Comparison of ENCODE assay signal across 11 cellular contexts in the genomic region with DNA sequence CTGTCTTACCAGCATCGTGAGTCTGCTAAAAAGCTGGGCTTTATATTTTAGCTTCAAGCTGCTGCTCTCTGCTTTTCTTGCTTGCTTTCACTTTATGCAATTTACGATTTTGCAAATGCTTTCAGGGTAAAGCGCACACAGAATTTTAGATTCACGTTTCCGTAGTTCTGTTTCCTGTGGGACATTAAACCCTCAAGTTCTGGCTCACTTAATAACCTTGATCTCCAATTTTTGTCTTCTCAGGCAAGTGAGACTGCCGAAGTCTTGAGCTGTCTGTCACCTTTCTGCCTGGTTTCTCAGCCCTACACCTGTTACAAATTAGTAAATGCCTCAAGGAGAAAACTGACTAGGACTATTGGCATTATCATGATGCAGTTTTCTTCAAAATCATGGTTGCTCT.
DNase-seq lines count a peak whose midpoint lies in the region; ATAC-seq and TF ChIP-seq lines count a peak whose summit lies in the region.
"Had no signal": no experiment of that assay in that cellular context is flagged by ENCODE, and none has a peak within 500 bp of the region (broad histone marks: within the 10 kb centered on the region; RNA-seq: fewer than 3 reads in every experiment).

No MANE protein-coding gene starts in this region.

- H3K79me1 ChIP-seq in mesendoderm (ENCODE audit: low read length) = no peaks in the 10 kb centered on the region

- no peak overlapping the region for H4K5ac ChIP-seq in mesendoderm (ENCODE audit: low read length)

- no peak overlapping the region for H2AK5ac ChIP-seq in mesendoderm (ENCODE audit: low read length)

- H3K27ac ChIP-seq in right atrium auricular region (peak overlapping the region; percentile 32 to 92), mesendoderm (ENCODE audit: low read depth, low read length) (no peak overlapping the region), uterus (peak overlapping the region; percentile 71 to 80), foreskin keratinocyte (no peak overlapping the region)
- H3K27ac ChIP-seq: neural progenitor cell had no signal

- no peaks in the 10 kb centered on the region for H3K79me2 ChIP-seq in mesendoderm (ENCODE audit: control insufficient read depth, insufficient read depth, low read length)

- H3K4me2 ChIP-seq in mesendoderm (ENCODE audit: low read length) = no peak overlapping the region
- H3K4me2 ChIP-seq: neural progenitor cell had no signal

- H2BK15ac ChIP-seq in mesendoderm (replicated peaks; ENCODE audit: low read depth) = no peak overlapping the region

- H3K36me3 Mint-ChIP-seq in activated CD8-positive, alpha-beta T cell treated with anti-CD3 and anti-CD28 coated beads, Interleukin-2, amount 10 ng/mL, durations not matched to agents 7 days and 5 days (ENCODE audit: low read depth) = no peaks in the 10 kb centered on the region
- H3K36me3 Mint-ChIP-seq: neural progenitor cell had no signal

- TF ChIP-seq CTCF in right atrium auricular region (IDR thresholded peaks at IDR 0.05) (no peak), uterus (IDR thresholded peaks at IDR 0.05) (no peak), foreskin keratinocyte (conservative IDR thresholded peaks at IDR 0.05) (no peak)

- no peak overlapping the region for H2BK120ac ChIP-seq in mesendoderm (ENCODE audit: low read depth, low read length)

- no peak overlapping the region for H3K4me3 ChIP-seq in right atrium auricular region
- no peak overlapping the region for H3K4me3 ChIP-seq in mesendoderm (ENCODE audit: low read length)
- H3K4me3 ChIP-seq in uterus = peak overlapping the region; percentile 7 to 17
- H3K4me3 ChIP-seq: neural progenitor cell had no signal

- peak overlapping the region; percentile 75 for H3K18ac ChIP-seq in mesendoderm (ENCODE audit: low read length)

- H3K4me3 Mint-ChIP-seq in activated CD8-positive, alpha-beta T cell treated with anti-CD3 and anti-CD28 coated beads, Interleukin-2, amount 10 ng/mL, durations not matched to agents 7 days and 5 days = peak overlapping the region; percentile 65
- H3K4me3 Mint-ChIP-seq: neural progenitor cell had no signal

- no peak overlapping the region for H3K23ac ChIP-seq in mesendoderm (ENCODE audit: low read length)

- intact Hi-C loops in Right ventricle myocardium inferior (cut with DNase I) (no loop called here), uterus (cut with DNase I; ENCODE audit: low total_unique reads) (no loop called here)

- CTCF ChIA-PET in activated CD8-positive, alpha-beta T cell treated with anti-CD3 and anti-CD28 coated beads, Interleukin-2, amount 10 ng/mL, durations not matched to agents 7 days and 5 days (lab: Charles Lee) = interaction anchor here (0.9 to 1.8 kb wide), 6 partner anchors 13 to 266 kb away, joined by 3 to 10 read pairs (median 3); partner anchors contain the start of gene TGFBR2

- no peak overlapping the region for H2BK5ac ChIP-seq in mesendoderm (ENCODE audit: low read length)

- H3K4me1 Mint-ChIP-seq in activated CD8-positive, alpha-beta T cell treated with anti-CD3 and anti-CD28 coated beads, Interleukin-2, amount 10 ng/mL, durations not matched to agents 7 days and 5 days (ENCODE audit: low read depth) = peaks cover 27% of the 10 kb centered on the region

- no peak overlapping the region for H4K8ac ChIP-seq in mesendoderm (ENCODE audit: low read depth, low read length)

- no peak overlapping the region for H3K4ac ChIP-seq in mesendoderm (ENCODE audit: low read depth, low read length)

- H3K9me3 ChIP-seq in right atrium auricular region (no peaks in the 10 kb centered on the region), uterus (no peaks in the 10 kb centered on the region)
- H3K9me3 ChIP-seq: Caco-2 had no signal

- no peak overlapping the region for H3K56ac ChIP-seq in mesendoderm (ENCODE audit: low read length)

- H3K27ac Mint-ChIP-seq in activated CD8-positive, alpha-beta T cell treated with anti-CD3 and anti-CD28 coated beads, Interleukin-2, amount 10 ng/mL, durations not matched to agents 7 days and 5 days = peak overlapping the region; percentile 72
- H3K27ac Mint-ChIP-seq: neural progenitor cell had no signal

- H3K27me3 ChIP-seq in right atrium auricular region = no peaks in the 10 kb centered on the region
- H3K27me3 ChIP-seq in mesendoderm (ENCODE audit: insufficient read depth, low read length, poor library complexity) = no peaks in the 10 kb centered on the region
- no peaks in the 10 kb centered on the region for H3K27me3 ChIP-seq in uterus
- H3K27me3 ChIP-seq in foreskin keratinocyte = no peaks in the 10 kb centered on the region
- H3K27me3 ChIP-seq: dorsolateral prefrontal cortex, neural progenitor cell had no signal

- POLR2A ChIA-PET in activated CD8-positive, alpha-beta T cell treated with anti-CD3 and anti-CD28 coated beads, Interleukin-2, amount 10 ng/mL, durations not matched to agents 7 days and 5 days (lab: Charles Lee) = interaction anchor here (0.8 to 1.6 kb wide), 2 partner anchors 170 to 177 kb away, joined by 3 read pairs; partner anchors contain the start of gene TGFBR2

- ATAC-seq in Right ventricle myocardium inferior (no peak), foreskin keratinocyte (no peak)
- peak; percentile 55 for ATAC-seq in activated CD8-positive, alpha-beta T cell treated with anti-CD3 and anti-CD28 coated beads, Interleukin-2, amount 10 ng/mL, durations not matched to agents 7 days and 5 days

- H3K9ac ChIP-seq in mesendoderm (ENCODE audit: low read length) = no peak overlapping the region
- H3K9ac ChIP-seq: neural progenitor cell had no signal

- peaks cover 0 to 29% of the 10 kb centered on the region in 2 donors for H3K4me1 ChIP-seq in right atrium auricular region
- H3K4me1 ChIP-seq in mesendoderm (ENCODE audit: control insufficient read depth, low read depth, low read length) = peaks cover 6% of the 10 kb centered on the region
- H3K4me1 ChIP-seq in uterus = no peaks in the 10 kb centered on the region
- H3K4me1 ChIP-seq in foreskin keratinocyte = no peaks in the 10 kb centered on the region

- WGBS in mesendoderm (ENCODE audit: extremely low coverage, insufficient coverage, low lambda C conversion rate) = no CpG with 5 or more reads among the region's 6 CpGs

- H3K36me3 ChIP-seq in right atrium auricular region (no peaks in the 10 kb centered on the region), mesendoderm (ENCODE audit: control insufficient read depth, insufficient read depth, low read length) (no peaks in the 10 kb centered on the region), uterus (no peaks in the 10 kb centered on the region)
- H3K36me3 ChIP-seq: neural progenitor cell had no signal

- H3K27me3 Mint-ChIP-seq in activated CD8-positive, alpha-beta T cell treated with anti-CD3 and anti-CD28 coated beads, Interleukin-2, amount 10 ng/mL, durations not matched to agents 7 days and 5 days (ENCODE audit: low read depth) = no peaks in the 10 kb centered on the region

- TF ChIP-seq POLR2A in uterus (IDR thresholded peaks at IDR 0.05) = no peak

- DNase-seq in right atrium auricular region (ENCODE audit: low spot score) (no peak), Right ventricle myocardium inferior (ENCODE audit: missing footprints) (no peak), mesendoderm (peak; percentile 6), uterus (no peak), foreskin keratinocyte (no peak), kidney glomerular epithelial cell (lab: John Stamatoyannopoulos, UW) (no peak)
- peak; percentile 23 for DNase-seq in activated CD8-positive, alpha-beta T cell treated with anti-CD3 and anti-CD28 coated beads, Interleukin-2, amount 10 ng/mL, durations not matched to agents 7 days and 5 days
- no peak for DNase-seq in stimulated activated CD4-positive, alpha-beta T cell treated with anti-CD3 and anti-CD28 coated beads, Interleukin-2, amount 100 ng/mL, for 24 hours
- DNase-seq: Caco-2, dorsolateral prefrontal cortex had no signal

- no peaks in the 10 kb centered on the region for H3K9me3 Mint-ChIP-seq in activated CD8-positive, alpha-beta T cell treated with anti-CD3 and anti-CD28 coated beads, Interleukin-2, amount 10 ng/mL, durations not matched to agents 7 days and 5 days (ENCODE audit: insufficient read depth)

Comparison
In these comparisons a context has a peak if more than half of its experiments do, and no peak if none do; other contexts are left out.
1. DNase-seq: peak in activated CD8-positive, alpha-beta T cell treated with anti-CD3 and anti-CD28 coated beads, Interleukin-2, amount 10 ng/mL, durations not matched to agents 7 days and 5 days (single experiment) and mesendoderm (single experiment); none in right atrium auricular region (single experiment), Right ventricle myocardium inferior (single experiment), uterus (0 of 2), foreskin keratinocyte (0 of 2), stimulated activated CD4-positive, alpha-beta T cell treated with anti-CD3 and anti-CD28 coated beads, Interleukin-2, amount 100 ng/mL, for 24 hours (0 of 2) and kidney glomerular epithelial cell (single experiment).
2. H3K27ac ChIP-seq: peak in right atrium auricular region (2 of 2) and uterus (2 of 2); none in mesendoderm (single experiment) and foreskin keratinocyte (single experiment).
3. H3K4me3 ChIP-seq: peak in uterus (2 of 2); none in right atrium auricular region (0 of 2) and mesendoderm (single experiment).